Comparison of ENCODE assay signal across 6 cellular contexts in the genomic region with DNA sequence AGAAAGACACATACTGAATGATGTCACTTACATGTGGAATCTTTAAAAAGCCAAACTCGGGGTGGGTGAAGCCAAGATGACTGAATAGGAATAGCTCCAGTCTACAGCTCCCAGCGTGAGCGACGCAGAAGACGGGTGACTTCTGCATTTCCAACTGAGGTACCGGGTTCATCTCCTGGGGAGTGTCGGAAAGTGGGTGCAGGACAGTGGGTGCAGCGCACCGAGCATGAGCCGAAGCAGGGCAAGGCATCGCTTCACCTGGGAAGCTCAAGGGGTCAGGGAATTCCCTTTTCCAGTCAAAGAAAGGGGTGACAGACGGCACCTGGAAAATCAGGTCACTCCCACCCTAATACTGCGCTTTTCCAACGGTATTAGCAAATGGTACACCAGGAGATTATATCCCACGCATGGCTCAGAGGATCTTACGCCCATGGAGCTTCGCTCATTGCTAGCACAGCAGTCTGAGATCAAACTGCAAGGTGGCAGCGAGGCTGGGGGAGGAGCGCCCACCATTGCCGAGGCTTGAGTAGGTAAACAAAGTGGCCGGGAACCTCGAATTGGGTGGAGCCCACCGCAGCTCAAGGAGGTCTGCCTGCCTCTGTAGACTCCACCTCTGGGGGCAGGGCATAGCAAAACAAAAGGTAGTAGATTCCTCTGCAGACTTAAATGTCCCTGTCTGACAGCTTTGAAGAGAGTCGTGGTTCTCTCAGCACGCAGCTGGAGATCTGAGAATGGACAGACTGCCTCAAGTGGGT.
DNase-seq lines count a peak whose midpoint lies in the region; ATAC-seq and TF ChIP-seq lines count a peak whose summit lies in the region.
"Not testable (repeated sequence)": the region's sequence is repeated elsewhere in the genome, so short reads cannot be mapped to it uniquely, and the experiment has no call there.

No MANE protein-coding gene starts in this region.

- H3K23ac ChIP-seq in neuronal stem cell (ENCODE audit: low read depth, low read length, poor library complexity): not testable (repeated sequence)

- not testable (repeated sequence) for H3K36me3 ChIP-seq in neuronal stem cell (replicated peaks in 1 of 2; ENCODE audit: control insufficient read depth in 2 of 2, insufficient read depth in 2 of 2, low read length in 2 of 2); testis (ENCODE audit: low read depth, missing control alignments)

- not testable (repeated sequence) for TF ChIP-seq CTCF in testis (IDR thresholded peaks at IDR 0.05)

- not testable (repeated sequence) for H2BK5ac ChIP-seq in neuronal stem cell (ENCODE audit: low read length)

- not testable (repeated sequence) for H3K18ac ChIP-seq in neuronal stem cell (ENCODE audit: low read length)

- H3K9me3 ChIP-seq in neuronal stem cell (replicated peaks in 1 of 2; ENCODE audit: control insufficient read depth in 2 of 2, insufficient read depth in 1 of 2, low read depth in 1 of 2, low read length in 2 of 2); testis: not testable (repeated sequence)

- not testable (repeated sequence) for H3K27me3 ChIP-seq in neuronal stem cell (ENCODE audit: control insufficient read depth in 3 of 3, insufficient read depth in 3 of 3, low read depth in 1 of 3, low read length in 3 of 3); testis

- not testable (repeated sequence) for TF ChIP-seq POLR2A in testis (IDR thresholded peaks at IDR 0.05)

- not testable (repeated sequence) for H2AFZ ChIP-seq in neuronal stem cell (ENCODE audit: low read length)

- H3K4me2 ChIP-seq in neuronal stem cell (ENCODE audit: insufficient read depth, low read length, poor library complexity, severe bottlenecking): not testable (repeated sequence)

- not testable (repeated sequence) for H2BK120ac ChIP-seq in neuronal stem cell (ENCODE audit: low read depth, low read length)

- not testable (repeated sequence) for H2BK12ac ChIP-seq in neuronal stem cell (ENCODE audit: low read length)

- WGBS in neuronal stem cell (ENCODE audit: extremely low coverage in 2 of 2, insufficient read length in 2 of 2, insufficient replicate concordance in 1 of 2), 2 donors: no CpG with 5 or more reads among the region's 25 CpGs
- WGBS in testis, 2 donors: 93% methylated on average over 25 of the region's 25 CpGs

- H3K4me3 ChIP-seq in neuronal stem cell (ENCODE audit: low read length in 2 of 2); testis: not testable (repeated sequence)

- not testable (repeated sequence) for H2BK15ac ChIP-seq in neuronal stem cell (ENCODE audit: low read length)

- H3K14ac ChIP-seq in neuronal stem cell (ENCODE audit: low read length): peak overlapping the region; percentile 3

- peak; percentile 30 for DNase-seq in activated effector memory CD4-positive, alpha-beta T cell treated with anti-CD3 and anti-CD28 coated beads, Interleukin-2, amount 50 U/mL, for 16 hours
- DNase-seq in cardiac septum (ENCODE audit: low spot score) (peak; percentile 22), left lobe of liver (ENCODE audit: low spot score) (peak; percentile 7), putamen (ENCODE audit: low spot score) (peak; percentile 18), testis (peak; percentile 3)
- not testable (repeated sequence) for DNase-seq in neuronal stem cell (ENCODE audit: low spot score)

- ATAC-seq in left lobe of liver: not testable (repeated sequence)

- H3K79me1 ChIP-seq in neuronal stem cell (ENCODE audit: low read depth, low read length): not testable (repeated sequence)

- not testable (repeated sequence) for H4K8ac ChIP-seq in neuronal stem cell (ENCODE audit: low read depth, low read length)

- H3K4ac ChIP-seq in neuronal stem cell (ENCODE audit: low read length): not testable (repeated sequence)

- H4K91ac ChIP-seq in neuronal stem cell (ENCODE audit: low read depth, low read length, poor library complexity): not testable (repeated sequence)

- intact Hi-C loops in cardiac septum (cut with DNase I); testis (cut with DNase I; ENCODE audit: low total_unique reads): not testable (repeated sequence)

- not testable (repeated sequence) for H3K27ac ChIP-seq in neuronal stem cell (replicated peaks; ENCODE audit: low read length); testis

- not testable (repeated sequence) for H3K9ac ChIP-seq in neuronal stem cell (ENCODE audit: low read depth, low read length, poor library complexity)

- not testable (repeated sequence) for H3K4me1 ChIP-seq in neuronal stem cell (ENCODE audit: control insufficient read depth in 2 of 2, insufficient read depth in 1 of 2, low read depth in 1 of 2, low read length in 2 of 2); testis

- not testable (repeated sequence) for H2AK5ac ChIP-seq in neuronal stem cell (ENCODE audit: low read depth, low read length)
